In the genomic region with DNA sequence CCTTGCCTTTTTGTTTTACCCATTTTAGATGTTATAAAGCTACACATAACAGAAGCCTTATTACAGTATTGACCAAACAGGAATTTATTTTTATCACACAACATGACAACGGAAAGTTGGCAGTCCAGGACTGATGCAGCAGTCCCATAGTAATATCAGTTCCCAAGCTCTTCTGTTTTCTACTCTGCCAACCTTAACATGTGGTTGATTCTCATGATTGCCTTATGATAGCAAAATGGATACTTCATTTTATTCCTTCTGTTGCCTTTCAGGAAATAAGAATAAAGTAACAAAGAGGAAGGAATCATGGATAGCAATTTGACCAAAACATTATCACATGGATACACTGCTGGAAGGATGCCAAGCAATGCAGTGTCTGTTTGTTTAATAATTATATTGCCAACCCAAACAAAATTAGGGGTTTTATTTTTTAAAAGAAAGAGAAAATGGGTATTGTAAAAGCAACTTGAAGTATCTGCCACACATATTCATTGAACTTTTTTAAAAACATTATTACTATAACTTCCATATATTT, we compare ENCODE assay signal across 15 cellular contexts.
DNase-seq lines count a peak whose midpoint lies in the region; ATAC-seq, FAIRE-seq and TF ChIP-seq lines count a peak whose summit lies in the region.
"Had no signal": no experiment of that assay in that cellular context is flagged by ENCODE, and none has a peak within 500 bp of the region (broad histone marks: within the 10 kb centered on the region; RNA-seq: fewer than 3 reads in every experiment).

No MANE protein-coding gene starts in this region.

- ATAC-seq in GM21619 (IDR thresholded peaks at IDR 0.05; ENCODE audit: unreplicated experiment), result no peak
- ATAC-seq: PC-3 had no signal

- peaks cover 23% of the 10 kb centered on the region for H3K4me1 Mint-ChIP-seq in Calu3 (ENCODE audit: low read depth, unreplicated experiment)

- intact Hi-C loops in Calu3 (cut with micrococcal nuclease; ENCODE audit: unreplicated experiment) (no loop called here), kidney (cut with DNase I) (no loop called here)

- no peak overlapping the region for H3K9ac ChIP-seq in kidney (ENCODE audit: low read length in 2 of 2)

- CTCF ChIA-PET in Calu3 (lab: Charles Lee), result interaction anchor here (0.5 to 1.5 kb wide), 2 partner anchors 20 to 715 kb away, joined by 3 read pairs; no protein-coding TSS in a partner anchor

- peak; percentile 11 for FAIRE-seq in kidney (lab: Jason Lieb, UNC)
- FAIRE-seq in RCC 7860 (lab: Jason Lieb, UNC), result no peak

- H3K4me1 ChIP-seq in kidney (ENCODE audit: control insufficient read depth in 1 of 2, insufficient read depth in 1 of 2, low read depth in 1 of 2, low read length in 2 of 2), result peaks cover 0 to 21% of the 10 kb centered on the region in 2 donors

- no peak overlapping the region for H3K4me3 ChIP-seq in kidney (ENCODE audit: low read length in 2 of 2)

- no peaks in the 10 kb centered on the region for H3K9me3 ChIP-seq in kidney (ENCODE audit: control insufficient read depth in 1 of 2, low read length in 2 of 2)

- no peaks in the 10 kb centered on the region for H3K36me3 Mint-ChIP-seq in Calu3 (ENCODE audit: insufficient read depth, unreplicated experiment)

- no peaks in the 10 kb centered on the region for H3K36me3 ChIP-seq in kidney (ENCODE audit: control insufficient read depth in 1 of 2, insufficient read depth in 2 of 2, low read length in 2 of 2)

- DNase-seq in NCI-H1417 (lab: John Stamatoyannopoulos, UW) (peak in 2 of 3 experiments; percentile 16 to 62), NCI-H1417 treated with DMSO at 0.1 percent for 48 hours (lab: John Stamatoyannopoulos, UW) (no peak), Calu3 (no peak), NCI-H748 (lab: John Stamatoyannopoulos, UW; ENCODE audit: unreplicated experiment) (peak; percentile 74), kidney (no peak), RCC 7860 (ENCODE audit: low spot score) (no peak), cerebellar cortex (ENCODE audit: low spot score) (no peak)
- DNase-seq: CD4-positive, alpha-beta T cell; HCEC 1CT; IMR-90; NCI-H187; NCI-H524 treated with DMSO at 0.1 percent for 48 hours; PC-3; T-helper 1 cell had no signal

- no peak overlapping the region for H3K27ac ChIP-seq in kidney (ENCODE audit: low read depth in 2 of 2, low read length in 2 of 2)

- TF ChIP-seq CTCF in Calu3 (IDR thresholded peaks at IDR 0.05; ENCODE audit: unreplicated experiment), result no peak
- no peak for TF ChIP-seq CTCF in kidney (IDR thresholded peaks at IDR 0.05; ENCODE audit: borderline replicate concordance, extremely low read depth, insufficient read depth)

- H3K27ac Mint-ChIP-seq in Calu3 (ENCODE audit: unreplicated experiment), result peak overlapping the region; percentile 44
- H3K27ac Mint-ChIP-seq: CD4-positive, alpha-beta T cell had no signal

- peaks cover 3% of the 10 kb centered on the region for H3K9me3 Mint-ChIP-seq in Calu3 (ENCODE audit: low read depth, unreplicated experiment)

- peak overlapping the region; percentile 24 for H3K4me3 Mint-ChIP-seq in Calu3 (ENCODE audit: low read depth, unreplicated experiment)
- H3K4me3 Mint-ChIP-seq: CD4-positive, alpha-beta T cell had no signal

- no TSS peak for BruUV-seq in Calu3 (replicated peaks; lab: Mats Ljungman, UMichigan)

- H3K27me3 Mint-ChIP-seq in Calu3 (ENCODE audit: unreplicated experiment), result no peaks in the 10 kb centered on the region
- H3K27me3 Mint-ChIP-seq: CD4-positive, alpha-beta T cell had no signal

Comparison
In these comparisons a context has a peak if more than half of its experiments do, and no peak if none do; other contexts are left out.
1. DNase-seq: peak in NCI-H1417 (2 of 3) and NCI-H748 (single experiment); none in NCI-H1417 treated with DMSO at 0.1 percent for 48 hours (single experiment), Calu3 (single experiment), kidney (single experiment), RCC 7860 (single experiment) and cerebellar cortex (single experiment).